8 cellular contexts compared by ENCODE assay signal in the genomic region with DNA sequence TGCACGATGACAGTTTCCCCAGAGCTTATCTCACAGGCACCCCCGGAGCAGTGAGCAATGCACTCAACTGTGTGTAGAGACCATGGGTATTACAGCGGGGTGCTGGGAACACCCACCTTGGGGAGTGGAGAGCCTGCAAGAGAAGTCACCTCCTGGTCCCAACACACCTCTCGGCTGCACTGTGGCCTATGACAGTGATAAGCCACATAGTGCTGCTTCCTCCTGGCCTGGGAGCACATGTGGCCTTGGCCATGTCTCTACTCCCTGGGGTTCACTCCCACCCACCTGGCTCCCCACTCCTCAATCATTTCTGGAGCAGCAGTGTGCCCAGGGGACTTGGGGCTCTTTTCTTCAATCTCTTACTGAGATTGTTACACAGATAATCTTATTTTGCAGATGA.
"Had no signal": no experiment of that assay in that cellular context is flagged by ENCODE, and none has a peak within 500 bp of the region (broad histone marks: within the 10 kb centered on the region; RNA-seq: fewer than 3 reads in every experiment).

No MANE protein-coding gene starts in this region.

- H3K27me3 Mint-ChIP-seq: IgD-negative memory B cell had no signal

- H3K4me3 ChIP-seq: GM23338 had no signal

- FAIRE-seq: H1, H54, HTR-8/SVneo had no signal

- H3K27ac Mint-ChIP-seq: GM23338, IgD-negative memory B cell had no signal

- H3K4me3 Mint-ChIP-seq: GM23338, H9, IgD-negative memory B cell had no signal

- H3K4me1 Mint-ChIP-seq: IgD-negative memory B cell had no signal

- H2AFZ ChIP-seq: GM23338 had no signal

- H3K4me2 ChIP-seq: GM23338 had no signal

- H3K9me3 Mint-ChIP-seq: GM23338 had no signal

- DNase-seq: H9, HCEC 1CT, KBM-7 had no signal

- ATAC-seq: GM23338 had no signal

- H3K36me3 Mint-ChIP-seq: IgD-negative memory B cell had no signal
